10 cellular contexts compared by ENCODE assay signal in the genomic region with DNA sequence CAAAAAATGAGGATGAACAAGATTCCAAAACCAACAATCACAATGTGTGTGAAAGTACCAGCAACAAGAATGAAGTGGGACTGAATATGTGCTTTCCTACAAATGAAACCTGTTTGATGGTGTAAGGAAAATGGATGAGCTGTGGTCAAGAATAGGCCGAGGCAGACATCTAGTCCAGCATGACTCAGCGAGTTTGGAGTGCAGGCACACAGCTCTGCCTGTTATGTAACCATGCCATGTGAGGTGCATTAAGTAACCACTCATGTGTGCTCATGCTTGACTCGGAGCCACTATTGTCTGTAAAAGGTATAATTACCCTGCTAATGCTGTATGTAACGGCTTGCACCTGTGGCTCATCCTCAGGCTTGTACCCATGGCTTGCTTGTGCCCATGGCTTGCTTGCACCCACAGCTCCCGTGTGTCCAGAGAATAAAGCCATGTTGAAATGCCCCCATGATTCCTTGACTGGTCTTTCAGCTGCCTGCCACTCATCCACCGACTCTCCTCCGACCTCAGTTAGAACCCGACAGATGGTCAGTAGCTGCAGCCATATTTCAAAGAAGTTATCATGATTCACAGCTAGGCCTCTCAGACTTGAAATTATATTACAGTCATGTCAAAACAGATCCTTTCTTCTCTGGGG.
DNase-seq lines count a peak whose midpoint lies in the region; ATAC-seq and TF ChIP-seq lines count a peak whose summit lies in the region.
"Had no signal": no experiment of that assay in that cellular context is flagged by ENCODE, and none has a peak within 500 bp of the region (broad histone marks: within the 10 kb centered on the region; RNA-seq: fewer than 3 reads in every experiment).

No MANE protein-coding gene starts in this region.

- no peaks in the 10 kb centered on the region for H3K36me3 ChIP-seq in mammary epithelial cell (ENCODE audit: insufficient read depth, low read length)
- H3K36me3 ChIP-seq: brain microvascular endothelial cell had no signal

- peaks cover 0 to 21% (median 6%) of the 10 kb centered on the region in 9 donors for H3K9me3 Mint-ChIP-seq in naive thymus-derived CD8-positive, alpha-beta T cell

- DNase-seq in DMS53 (lab: John Stamatoyannopoulos, UW) (peak; percentile 77), DMS53 treated with DMSO at 0.1 percent for 48 hours (lab: John Stamatoyannopoulos, UW; ENCODE audit: unreplicated experiment) (no peak), M059J (ENCODE audit: low read depth) (peak; percentile 47), mammary epithelial cell (peak; percentile 85)
- no peak for DNase-seq in naive thymus-derived CD8-positive, alpha-beta T cell
- DNase-seq: brain microvascular endothelial cell, NCI-H1092 treated with DMSO at 0.1 percent for 48 hours had no signal

- peak overlapping the region in 3 of 10 donors; percentile 15 to 45 (median 34) for H3K4me3 Mint-ChIP-seq in naive thymus-derived CD8-positive, alpha-beta T cell

- dilution Hi-C loops in mammary epithelial cell (cut with HindIII; ENCODE audit: low sequenced_read_pairs) = loop anchor here (25.0 kb wide), 1 partner anchor 89 kb away; a partner anchor contains a TSS

- no peak overlapping the region for H3K4me2 ChIP-seq in mammary epithelial cell (ENCODE audit: insufficient read depth, low read depth, low read length)

- WGBS in mammary epithelial cell (ENCODE audit: low coverage, missing lambda C conversion rate) = 61% methylated on average over 8 of the region's 8 CpGs

- POLR2A ChIA-PET in naive thymus-derived CD8-positive, alpha-beta T cell (lab: Charles Lee) = interaction anchor here (0.6 to 1.4 kb wide), 4 partner anchors 9 to 87 kb away, joined by 3 to 7 read pairs (median 3); no protein-coding TSS in a partner anchor

- intact Hi-C loops in mammary epithelial cell (cut with micrococcal nuclease) = no loop called here

- no peaks in the 10 kb centered on the region for H3K27me3 ChIP-seq in mammary epithelial cell (ENCODE audit: insufficient read depth, low read length)
- H3K27me3 ChIP-seq: brain microvascular endothelial cell had no signal

- no peak overlapping the region for H3K4me3 ChIP-seq in mammary epithelial cell (replicated peaks in 1 of 3; ENCODE audit: insufficient read depth in 1 of 3, low read depth in 2 of 3, low read length in 3 of 3)

- H3K4me1 Mint-ChIP-seq in naive thymus-derived CD8-positive, alpha-beta T cell = peaks cover 34 to 92% (median 83%) of the 10 kb centered on the region in 4 donors

- TF ChIP-seq CTCF in mammary epithelial cell (conservative IDR thresholded peaks at IDR 0.05 in 1 of 2, IDR thresholded peaks at IDR 0.05 in 1 of 2; ENCODE audit: extremely low read depth in 1 of 2, insufficient read depth in 1 of 2, low read depth in 1 of 2, low read length in 2 of 2) = no peak

- CTCF ChIA-PET in mammary epithelial cell (lab: Charles Lee; ENCODE audit: low non-redundant PET) = no interaction called here

- in situ Hi-C loops in mammary epithelial cell (cut with MboI; ENCODE audit: low sequenced_read_pairs in 2 of 2) = no loop called here

- H3K27ac Mint-ChIP-seq in naive thymus-derived CD8-positive, alpha-beta T cell = peak overlapping the region; percentile 84 to 99 (median 92)

- no peaks in the 10 kb centered on the region for H3K4me1 ChIP-seq in mammary epithelial cell (ENCODE audit: insufficient read depth, low read length)

- BruUV-seq in mammary epithelial cell (replicated peaks; lab: Mats Ljungman, UMichigan) = no TSS peak

- ATAC-seq in naive thymus-derived CD8-positive, alpha-beta T cell = no peak
- no peak for ATAC-seq in HG02981 (IDR thresholded peaks at IDR 0.05; ENCODE audit: unreplicated experiment)
- ATAC-seq in GM18502 (IDR thresholded peaks at IDR 0.05; ENCODE audit: poor library complexity, unreplicated experiment) = no peak
- ATAC-seq in GM18870 (IDR thresholded peaks at IDR 0.05; ENCODE audit: unreplicated experiment) = no peak

- H3K79me2 ChIP-seq in mammary epithelial cell (ENCODE audit: insufficient read depth, low read length) = no peaks in the 10 kb centered on the region

- no peak overlapping the region for H3K9ac ChIP-seq in mammary epithelial cell (ENCODE audit: insufficient read depth, low read length)

- no peaks in the 10 kb centered on the region for H3K9me3 ChIP-seq in mammary epithelial cell (replicated peaks; ENCODE audit: insufficient read depth, low read length)

- no peaks in the 10 kb centered on the region for H4K20me1 ChIP-seq in mammary epithelial cell (ENCODE audit: insufficient read depth, low read length)

- H3K27ac ChIP-seq in mammary epithelial cell (ENCODE audit: insufficient read depth, low read depth, low read length) = no peak overlapping the region
- H3K27ac ChIP-seq: brain microvascular endothelial cell had no signal

- H3K36me3 Mint-ChIP-seq in naive thymus-derived CD8-positive, alpha-beta T cell = peaks cover 17 to 44% (median 29%) of the 10 kb centered on the region in 3 donors

- H2AFZ ChIP-seq in mammary epithelial cell (ENCODE audit: low read depth, low read length) = no peak overlapping the region

- H3K27me3 Mint-ChIP-seq in naive thymus-derived CD8-positive, alpha-beta T cell = no peaks in the 10 kb centered on the region

Comparison
In these comparisons a context has a peak if more than half of its experiments do, and no peak if none do; other contexts are left out.
1. DNase-seq: peak in DMS53 (single experiment), M059J (single experiment) and mammary epithelial cell (single experiment); none in DMS53 treated with DMSO at 0.1 percent for 48 hours (single experiment) and naive thymus-derived CD8-positive, alpha-beta T cell (0 of 10).